9 cellular contexts compared by ENCODE assay signal in the genomic region with DNA sequence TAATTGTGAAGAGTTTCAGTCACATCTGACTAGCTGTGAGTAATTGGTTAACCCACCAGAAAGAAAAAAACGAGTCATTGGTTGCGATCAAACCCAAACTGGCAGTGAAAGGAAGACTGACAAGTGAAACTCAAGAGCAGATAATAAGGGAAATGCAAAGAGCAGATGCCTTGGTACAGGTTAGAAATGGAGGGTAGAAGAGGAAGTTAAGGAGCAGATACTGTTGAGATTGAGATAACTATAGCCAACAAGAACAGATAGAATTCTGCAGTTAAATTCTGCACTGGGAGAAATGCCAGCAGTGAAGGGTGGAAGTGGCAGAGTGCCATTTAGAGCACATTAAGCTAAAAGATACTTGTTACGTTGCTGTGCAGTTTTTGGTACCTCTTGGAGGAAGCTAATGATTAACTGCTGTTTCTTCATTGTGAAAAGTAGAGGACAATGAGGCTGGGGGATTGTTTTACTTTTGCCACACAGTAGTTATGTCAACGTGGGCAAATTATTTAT.
DNase-seq lines count a peak whose midpoint lies in the region; ATAC-seq and TF ChIP-seq lines count a peak whose summit lies in the region.
"Had no signal": no experiment of that assay in that cellular context is flagged by ENCODE, and none has a peak within 500 bp of the region (broad histone marks: within the 10 kb centered on the region; RNA-seq: fewer than 3 reads in every experiment).

No MANE protein-coding gene starts in this region.

- H3K4me3 Mint-ChIP-seq in activated T-cell treated with anti-CD3 and anti-CD28 coated beads, Interleukin-2, amount 50 U/mL, for 72 hours: peak overlapping the region in 1 of 2 donors; percentile 0
- H3K4me3 Mint-ChIP-seq in activated B cell treated with CpG ODN at 0.5 μM for 24 hours: no peak overlapping the region

- H3K9me3 ChIP-seq in GM23248 (ENCODE audit: low read depth) (no peaks in the 10 kb centered on the region), Karpas-422 (ENCODE audit: low read length) (no peaks in the 10 kb centered on the region), left lung (no peaks in the 10 kb centered on the region)

- intact Hi-C loops in activated B cell treated with CpG ODN at 0.5 μM for 24 hours (cut with micrococcal nuclease) (loop anchor here (2.0 kb wide), 1 partner anchor 65 kb away; the partner anchor contains the start of gene CDK13), left lung (cut with DNase I) (no loop called here)

- H3K79me2 ChIP-seq in GM23248 (ENCODE audit: insufficient read depth) (peaks cover 73% of the 10 kb centered on the region), Karpas-422 (ENCODE audit: low read length) (peaks cover 89% of the 10 kb centered on the region)

- peak; percentile 86 to 89 for ATAC-seq in activated T-cell treated with anti-CD3 and anti-CD28 coated beads, Interleukin-2, amount 50 U/mL, for 72 hours (replicated peaks in 1 of 2)
- ATAC-seq in activated B cell treated with CpG ODN at 0.5 μM for 24 hours (ENCODE audit: low read depth) (peak; percentile 94), left lung (peak; percentile 65)

- peaks cover 0 to 1% of the 10 kb centered on the region in 2 donors for H3K36me3 Mint-ChIP-seq in activated T-cell treated with anti-CD3 and anti-CD28 coated beads, Interleukin-2, amount 50 U/mL, for 72 hours (ENCODE audit: insufficient read depth in 2 of 2)
- peaks cover 38% of the 10 kb centered on the region for H3K36me3 Mint-ChIP-seq in activated B cell treated with CpG ODN at 0.5 μM for 24 hours (ENCODE audit: low read depth)

- H3K27ac Mint-ChIP-seq in activated T-cell treated with anti-CD3 and anti-CD28 coated beads, Interleukin-2, amount 50 U/mL, for 72 hours: no peak overlapping the region
- peak overlapping the region; percentile 72 for H3K27ac Mint-ChIP-seq in activated B cell treated with CpG ODN at 0.5 μM for 24 hours

- CTCF ChIA-PET in activated B cell treated with CpG ODN at 0.5 μM for 24 hours (lab: Charles Lee): interaction anchor here (1.1 to 1.5 kb wide), 3 partner anchors 36 to 119 kb away, joined by 4 to 8 read pairs (median 6); no protein-coding TSS in a partner anchor

- no peak overlapping the region for H3K4me2 ChIP-seq in GM23248 (ENCODE audit: unreplicated experiment)
- peak overlapping the region; percentile 16 for H3K4me2 ChIP-seq in Karpas-422 (ENCODE audit: low read depth, low read length, poor library complexity, severe bottlenecking)

- H3K36me3 ChIP-seq in GM23248 (ENCODE audit: low read depth) (peaks cover 17% of the 10 kb centered on the region; the same call in 1 of the 2 replicates), Karpas-422 (ENCODE audit: insufficient read depth, low read length) (peaks cover 22% of the 10 kb centered on the region), left lung (peaks cover 0 to 4% of the 10 kb centered on the region in 2 donors)

- peak in 1 of 2 donors; percentile 8 for DNase-seq in activated T-cell treated with anti-CD3 and anti-CD28 coated beads, Interleukin-2, amount 50 U/mL, for 72 hours
- DNase-seq in activated T-cell treated with anti-CD3 and anti-CD28 coated beads for 4 hours (no peak), GM23248 (peak; percentile 48), Karpas-422 (peak; percentile 63), activated B cell treated with CpG ODN at 0.5 μM for 24 hours (no peak), left lung (no peak), NCI-H510A (lab: John Stamatoyannopoulos, UW) (no peak), NCI-H187 (lab: John Stamatoyannopoulos, UW) (no peak)
- DNase-seq: DND-41 had no signal

- H3K27me3 Mint-ChIP-seq in activated T-cell treated with anti-CD3 and anti-CD28 coated beads, Interleukin-2, amount 50 U/mL, for 72 hours (ENCODE audit: low read depth): no peaks in the 10 kb centered on the region
- no peaks in the 10 kb centered on the region for H3K27me3 Mint-ChIP-seq in activated B cell treated with CpG ODN at 0.5 μM for 24 hours

- WGBS in GM23248 (ENCODE audit: low coverage in 1 of 2, low lambda C conversion rate in 2 of 2, missing lambda C conversion rate in 2 of 2), 2 experiments: 38 to 42% methylated on average over 4 of the region's 4 CpGs

- H3K4me1 Mint-ChIP-seq in activated T-cell treated with anti-CD3 and anti-CD28 coated beads, Interleukin-2, amount 50 U/mL, for 72 hours (ENCODE audit: low read depth): peaks cover 31% of the 10 kb centered on the region
- peaks cover 18% of the 10 kb centered on the region for H3K4me1 Mint-ChIP-seq in activated B cell treated with CpG ODN at 0.5 μM for 24 hours

- H2AFZ ChIP-seq in GM23248: no peak overlapping the region
- H2AFZ ChIP-seq in Karpas-422 (ENCODE audit: low read length): no peak overlapping the region

- H4K20me1 ChIP-seq in GM23248 (ENCODE audit: insufficient read depth) (no peaks in the 10 kb centered on the region), Karpas-422 (ENCODE audit: insufficient read depth, low read depth, low read length) (no peaks in the 10 kb centered on the region)

- in situ Hi-C loops in GM23248 (cut with MboI): no loop called here

- TF ChIP-seq CTCF in activated B cell treated with CpG ODN at 0.5 μM for 24 hours (IDR thresholded peaks at IDR 0.05): no peak
- no peak for TF ChIP-seq CTCF in left lung (IDR thresholded peaks at IDR 0.05)

- H3K9me3 Mint-ChIP-seq in activated T-cell treated with anti-CD3 and anti-CD28 coated beads, Interleukin-2, amount 50 U/mL, for 72 hours: no peaks in the 10 kb centered on the region
- H3K9me3 Mint-ChIP-seq in activated B cell treated with CpG ODN at 0.5 μM for 24 hours: peaks cover 2% of the 10 kb centered on the region

- H3F3A ChIP-seq in GM23248 (ENCODE audit: insufficient read depth): peaks cover 4% of the 10 kb centered on the region; the same call in 1 of the 2 replicates

- H3K9ac ChIP-seq in GM23248 (no peak overlapping the region), Karpas-422 (ENCODE audit: low read length) (no peak overlapping the region)

- H3K9me2 ChIP-seq in GM23248 (ENCODE audit: insufficient read depth) (no peaks in the 10 kb centered on the region), Karpas-422 (replicated peaks; ENCODE audit: insufficient read depth, low read length) (no peaks in the 10 kb centered on the region)

- H3K4me1 ChIP-seq in GM23248 (ENCODE audit: insufficient read depth) (no peaks in the 10 kb centered on the region), Karpas-422 (ENCODE audit: low read length) (peaks cover 18% of the 10 kb centered on the region), left lung (peaks cover 5 to 16% of the 10 kb centered on the region in 2 donors)

- H3K27ac ChIP-seq in GM23248 (no peak overlapping the region), Karpas-422 (ENCODE audit: low read length) (peak overlapping the region; percentile 42), left lung (no peak overlapping the region)

- H3K4me3 ChIP-seq in GM23248 (no peak overlapping the region), Karpas-422 (ENCODE audit: low read length) (no peak overlapping the region), left lung (no peak overlapping the region)

- H3K27me3 ChIP-seq in GM23248 (replicated peaks; ENCODE audit: insufficient read depth) (no peaks in the 10 kb centered on the region), Karpas-422 (ENCODE audit: low read length) (no peaks in the 10 kb centered on the region), left lung (no peaks in the 10 kb centered on the region)

- POLR2A ChIA-PET in activated B cell treated with CpG ODN at 0.5 μM for 24 hours (lab: Charles Lee): interaction anchor here (0.6 to 3.1 kb wide), 2 partner anchors 65 to 1610 kb away, joined by 4 to 18 read pairs; partner anchors contain the start of gene CDK13

Comparison
In these comparisons a context has a peak if more than half of its experiments do, and no peak if none do; other contexts are left out.
1. DNase-seq: peak in GM23248 (single experiment) and Karpas-422 (single experiment); none in activated T-cell treated with anti-CD3 and anti-CD28 coated beads for 4 hours (single experiment), activated B cell treated with CpG ODN at 0.5 μM for 24 hours (single experiment), left lung (0 of 2), NCI-H510A (single experiment) and NCI-H187 (0 of 2).
2. Peak in every context shown above with its lines, with median percentiles within 50 percentile points of each other: ATAC-seq.